10 cellular contexts compared by ENCODE assay signal in genomic region chr20:17558941-17559304, GRCh38. TPM values are rescaled to one million over a fixed set of nuclear protein-coding genes. Genes with fewer than 3 reads are reported as not detected.
A peak's percentile ranks its signal among the peaks of the same experiment; 100 is the strongest.
DNase-seq lines count a peak whose midpoint lies in the region; ATAC-seq lines count a peak whose summit lies in the region.
"Had no signal": no experiment of that assay in that cellular context is flagged by ENCODE, and none has a peak within 500 bp of the region (broad histone marks: within the 10 kb centered on the region; RNA-seq: fewer than 3 reads in every experiment).

No MANE protein-coding gene starts in this region.

- H3K9ac ChIP-seq in HUES6 (ENCODE audit: low read length): no peak overlapping the region

- DNase-seq in activated naive CD8-positive, alpha-beta T cell treated with anti-CD3 and anti-CD28 coated beads, Interleukin-2, amount 50 U/mL, for 24 hours: no peak
- no peak for DNase-seq in stimulated activated effector memory CD8-positive, alpha-beta T cell treated with anti-CD3 and anti-CD28 coated beads, Interleukin-12 subunit alpha, Interleukin-12 subunit beta, amount 100 ng/mL, for 72 hours (ENCODE audit: low spot score in 2 of 2)
- DNase-seq in mesenteric fat pad (ENCODE audit: low spot score): no peak
- DNase-seq: NCI-H2029 treated with DMSO at 0.1 percent for 48 hours; stimulated activated CD4-positive, alpha-beta T cell treated with anti-CD3 and anti-CD28 coated beads, Interleukin-12 subunit alpha, Interleukin-12 subunit beta, amount 100 ng/mL, for 4 hours; stimulated activated naive CD8-positive, alpha-beta T cell treated with anti-CD3 and anti-CD28 coated beads, Interleukin-15, amount 100 ng/mL, for 72 hours had no signal

- H3K36me3 ChIP-seq in HUES6 (ENCODE audit: control insufficient read depth, insufficient read depth, low read length): no peaks in the 10 kb centered on the region

- no peaks in the 10 kb centered on the region for H3K9me3 ChIP-seq in HUES6 (ENCODE audit: control insufficient read depth, insufficient read depth, low read depth, low read length)

- peak overlapping the region; percentile 27 for H3K4me3 Mint-ChIP-seq in activated naive CD8-positive, alpha-beta T cell treated with anti-CD3 and anti-CD28 coated beads, Interleukin-2, amount 50 U/mL, for 24 hours
- H3K4me3 Mint-ChIP-seq in stimulated activated effector memory CD8-positive, alpha-beta T cell treated with anti-CD3 and anti-CD28 coated beads, Interleukin-12 subunit alpha, Interleukin-12 subunit beta, amount 100 ng/mL, for 72 hours: peak overlapping the region; percentile 23

- H3K9me3 Mint-ChIP-seq in activated naive CD8-positive, alpha-beta T cell treated with anti-CD3 and anti-CD28 coated beads, Interleukin-2, amount 50 U/mL, for 24 hours: no peaks in the 10 kb centered on the region
- H3K9me3 Mint-ChIP-seq in stimulated activated effector memory CD8-positive, alpha-beta T cell treated with anti-CD3 and anti-CD28 coated beads, Interleukin-12 subunit alpha, Interleukin-12 subunit beta, amount 100 ng/mL, for 72 hours: no peaks in the 10 kb centered on the region
- H3K9me3 Mint-ChIP-seq: stimulated activated naive CD8-positive, alpha-beta T cell treated with anti-CD3 and anti-CD28 coated beads, Interleukin-15, amount 100 ng/mL, for 72 hours had no signal

- H3K27me3 ChIP-seq in HUES6 (ENCODE audit: control insufficient read depth, insufficient read depth, low read length): no peaks in the 10 kb centered on the region
- no peaks in the 10 kb centered on the region for H3K27me3 ChIP-seq in layer of hippocampus (ENCODE audit: control insufficient read depth, insufficient read depth, low read length)

- H3K36me3 Mint-ChIP-seq in activated naive CD8-positive, alpha-beta T cell treated with anti-CD3 and anti-CD28 coated beads, Interleukin-2, amount 50 U/mL, for 24 hours (ENCODE audit: low read depth): no peaks in the 10 kb centered on the region
- no peaks in the 10 kb centered on the region for H3K36me3 Mint-ChIP-seq in stimulated activated effector memory CD8-positive, alpha-beta T cell treated with anti-CD3 and anti-CD28 coated beads, Interleukin-12 subunit alpha, Interleukin-12 subunit beta, amount 100 ng/mL, for 72 hours

- no peak for ATAC-seq in activated naive CD8-positive, alpha-beta T cell treated with anti-CD3 and anti-CD28 coated beads, Interleukin-2, amount 50 U/mL, for 24 hours
- ATAC-seq in stimulated activated effector memory CD8-positive, alpha-beta T cell treated with anti-CD3 and anti-CD28 coated beads, Interleukin-12 subunit alpha, Interleukin-12 subunit beta, amount 100 ng/mL, for 72 hours: no peak
- no peak for ATAC-seq in GM18502 (IDR thresholded peaks at IDR 0.05; ENCODE audit: poor library complexity, unreplicated experiment)
- no peak for ATAC-seq in GM18858 (IDR thresholded peaks at IDR 0.05; ENCODE audit: unreplicated experiment)

- peak overlapping the region; percentile 94 for H3K27ac Mint-ChIP-seq in activated naive CD8-positive, alpha-beta T cell treated with anti-CD3 and anti-CD28 coated beads, Interleukin-2, amount 50 U/mL, for 24 hours
- H3K27ac Mint-ChIP-seq in stimulated activated effector memory CD8-positive, alpha-beta T cell treated with anti-CD3 and anti-CD28 coated beads, Interleukin-12 subunit alpha, Interleukin-12 subunit beta, amount 100 ng/mL, for 72 hours: peak overlapping the region; percentile 85

- H3K4me3 ChIP-seq in HUES6 (ENCODE audit: low read depth, low read length): no peak overlapping the region

- peaks cover 31% of the 10 kb centered on the region for H3K4me1 ChIP-seq in HUES6 (ENCODE audit: control insufficient read depth, insufficient read depth, low read length)

- peaks cover 46% of the 10 kb centered on the region for H3K4me1 Mint-ChIP-seq in activated naive CD8-positive, alpha-beta T cell treated with anti-CD3 and anti-CD28 coated beads, Interleukin-2, amount 50 U/mL, for 24 hours
- H3K4me1 Mint-ChIP-seq in stimulated activated effector memory CD8-positive, alpha-beta T cell treated with anti-CD3 and anti-CD28 coated beads, Interleukin-12 subunit alpha, Interleukin-12 subunit beta, amount 100 ng/mL, for 72 hours: peaks cover 25% of the 10 kb centered on the region

- H3K27me3 Mint-ChIP-seq in activated naive CD8-positive, alpha-beta T cell treated with anti-CD3 and anti-CD28 coated beads, Interleukin-2, amount 50 U/mL, for 24 hours: no peaks in the 10 kb centered on the region
- H3K27me3 Mint-ChIP-seq: stimulated activated naive CD8-positive, alpha-beta T cell treated with anti-CD3 and anti-CD28 coated beads, Interleukin-15, amount 100 ng/mL, for 72 hours had no signal

- peak overlapping the region; percentile 42; the same call in 1 of the 2 replicates for H3K27ac ChIP-seq in HUES6 (ENCODE audit: low read depth, low read length)
- H3K27ac ChIP-seq in layer of hippocampus (ENCODE audit: low read depth, low read length): peak overlapping the region; percentile 38

RNA-seq across cellular contexts. Expression of gene DSTN, which starts 11.0 kb away (rescaled TPM):
- 165 TPM for total RNA-seq in mesenteric fat pad

RNA-seq across cellular contexts. Expression of gene BFSP1, which starts 27.7 kb away (rescaled TPM):
- total RNA-seq in mesenteric fat pad: not detected
